Comparison of ENCODE assay signal across 12 cellular contexts in genomic region chr15:39747326-39747725, GRCh38. TPM values are rescaled to one million over a fixed set of nuclear protein-coding genes. Genes with fewer than 3 reads are reported as not detected.
DNase-seq lines count a peak whose midpoint lies in the region; ATAC-seq and TF ChIP-seq lines count a peak whose summit lies in the region.
"Had no signal": no experiment of that assay in that cellular context is flagged by ENCODE, and none has a peak within 500 bp of the region (broad histone marks: within the 10 kb centered on the region; RNA-seq: fewer than 3 reads in every experiment).

No MANE protein-coding gene starts in this region.

- H3K4me2 ChIP-seq in fibroblast of lung (ENCODE audit: extremely low read depth, insufficient read depth, low read length): no peak overlapping the region
- H3K4me2 ChIP-seq: BLaER1 had no signal

- H3K9me3 ChIP-seq in fibroblast of lung (ENCODE audit: control insufficient read depth, insufficient read depth, low read depth, low read length) (no peaks in the 10 kb centered on the region), aorta (ENCODE audit: control insufficient read depth, low read length) (no peaks in the 10 kb centered on the region)
- H3K9me3 ChIP-seq: adrenal gland, BLaER1 had no signal

- peak overlapping the region; percentile 74 for H3K27ac Mint-ChIP-seq in osteocyte (ENCODE audit: unreplicated experiment)
- no peak overlapping the region for H3K27ac Mint-ChIP-seq in activated T-cell treated with anti-CD3 and anti-CD28 coated beads, Interleukin-2, amount 50 U/mL, for 24 hours
- no peak overlapping the region for H3K27ac Mint-ChIP-seq in stimulated activated naive B cell treated with anti-CD40 and anti-IgM and Interleukin-4, amounts not matched to agents 10 μg/mL and 1 μg/mL and 100 μg/mL, for 72 hours

- intact Hi-C loops in aorta (cut with DNase I): no loop called here

- H3K27ac ChIP-seq in fibroblast of lung (ENCODE audit: insufficient read depth, low read length) (no peak overlapping the region), aorta (ENCODE audit: low read depth in 1 of 2, low read length in 2 of 2) (no peak overlapping the region), substantia nigra (ENCODE audit: low read depth, low read length, poor library complexity, severe bottlenecking) (no peak overlapping the region)
- H3K27ac ChIP-seq: adrenal gland, BLaER1 had no signal

- no peak overlapping the region for H3K4me3 Mint-ChIP-seq in osteocyte (ENCODE audit: unreplicated experiment)
- no peak overlapping the region for H3K4me3 Mint-ChIP-seq in activated T-cell treated with anti-CD3 and anti-CD28 coated beads, Interleukin-2, amount 50 U/mL, for 24 hours
- H3K4me3 Mint-ChIP-seq in stimulated activated naive B cell treated with anti-CD40 and anti-IgM and Interleukin-4, amounts not matched to agents 10 μg/mL and 1 μg/mL and 100 μg/mL, for 72 hours: no peak overlapping the region

- peaks cover 28% of the 10 kb centered on the region for H3K4me1 Mint-ChIP-seq in osteocyte (ENCODE audit: unreplicated experiment)
- H3K4me1 Mint-ChIP-seq in activated T-cell treated with anti-CD3 and anti-CD28 coated beads, Interleukin-2, amount 50 U/mL, for 24 hours (ENCODE audit: low read depth): no peaks in the 10 kb centered on the region
- H3K4me1 Mint-ChIP-seq in stimulated activated naive B cell treated with anti-CD40 and anti-IgM and Interleukin-4, amounts not matched to agents 10 μg/mL and 1 μg/mL and 100 μg/mL, for 72 hours: peaks cover 0 to 2% of the 10 kb centered on the region in 2 donors

- H3K27me3 Mint-ChIP-seq in osteocyte (ENCODE audit: unreplicated experiment): no peaks in the 10 kb centered on the region
- H3K27me3 Mint-ChIP-seq in activated T-cell treated with anti-CD3 and anti-CD28 coated beads, Interleukin-2, amount 50 U/mL, for 24 hours: peaks cover 14% of the 10 kb centered on the region
- H3K27me3 Mint-ChIP-seq in stimulated activated naive B cell treated with anti-CD40 and anti-IgM and Interleukin-4, amounts not matched to agents 10 μg/mL and 1 μg/mL and 100 μg/mL, for 72 hours: peaks cover 9 to 16% of the 10 kb centered on the region in 2 donors

- no peak for TF ChIP-seq CTCF in fibroblast of lung (conservative IDR thresholded peaks at IDR 0.05 in 1 of 2, IDR thresholded peaks at IDR 0.05 in 1 of 2; ENCODE audit: low read depth in 1 of 2, low read length in 2 of 2)
- TF ChIP-seq CTCF in osteocyte (IDR thresholded peaks at IDR 0.05): no peak

- in situ Hi-C loops in SK-MEL-5 (cut with HindIII; ENCODE audit: low pct_unique_long_range_greater_than_20kb, low sequenced_read_pairs): no loop called here

- H3K4me1 ChIP-seq in fibroblast of lung (ENCODE audit: control insufficient read depth, extremely low read depth, insufficient read depth, low read length) (no peaks in the 10 kb centered on the region), aorta (ENCODE audit: control insufficient read depth in 1 of 2, insufficient read depth in 2 of 2, low read length in 2 of 2) (no peaks in the 10 kb centered on the region)
- H3K4me1 ChIP-seq: BLaER1 had no signal

- peak; percentile 3 for DNase-seq in COLO829 (ENCODE audit: low spot score)
- peak; percentile 17 for DNase-seq in SK-MEL-5 (ENCODE audit: low read depth, low spot score)
- DNase-seq in fibroblast of lung (ENCODE audit: low read depth in 2 of 2): peak; percentile 69 to 84
- no peak for DNase-seq in osteocyte (ENCODE audit: extremely low spot score, unreplicated experiment)
- no peak for DNase-seq in aorta
- DNase-seq in activated T-cell treated with anti-CD3 and anti-CD28 coated beads, Interleukin-2, amount 50 U/mL, for 24 hours: no peak
- DNase-seq in stimulated activated naive B cell treated with anti-CD40 and anti-IgM and Interleukin-4, amounts not matched to agents 10 μg/mL and 1 μg/mL and 100 μg/mL, for 72 hours: no peak
- DNase-seq in substantia nigra (lab: John Stamatoyannopoulos, UW): no peak
- DNase-seq: adrenal gland; effector memory CD4-positive, alpha-beta T cell; NCI-H2171 treated with DMSO at 0.1 percent for 48 hours had no signal

- H3K4me3 ChIP-seq in fibroblast of lung (replicated peaks in 1 of 4; ENCODE audit: control extremely low read depth in 1 of 4, insufficient read depth in 1 of 4, low read depth in 3 of 4, low read length in 4 of 4) (no peak overlapping the region), aorta (ENCODE audit: low read length in 2 of 2) (no peak overlapping the region)
- H3K4me3 ChIP-seq: adrenal gland, BLaER1 had no signal

- no peaks in the 10 kb centered on the region for H3K79me2 ChIP-seq in fibroblast of lung (ENCODE audit: control insufficient read depth, insufficient read depth, low read length)

- H3K36me3 ChIP-seq in fibroblast of lung (ENCODE audit: control insufficient read depth, insufficient read depth, low read length) (no peaks in the 10 kb centered on the region), aorta (ENCODE audit: control insufficient read depth in 1 of 2, insufficient read depth in 2 of 2, low read length in 1 of 2) (no peaks in the 10 kb centered on the region)
- H3K36me3 ChIP-seq: adrenal gland, BLaER1 had no signal

- H2AFZ ChIP-seq in fibroblast of lung (ENCODE audit: low read length): no peak overlapping the region

- H3K27me3 ChIP-seq in fibroblast of lung (ENCODE audit: control insufficient read depth, insufficient read depth, low read length): no peaks in the 10 kb centered on the region
- no peaks in the 10 kb centered on the region for H3K27me3 ChIP-seq in aorta (ENCODE audit: control insufficient read depth in 1 of 2, insufficient read depth in 2 of 2, low read length in 1 of 2)
- H3K27me3 ChIP-seq: adrenal gland, BLaER1 had no signal

- no peaks in the 10 kb centered on the region for H4K20me1 ChIP-seq in fibroblast of lung (ENCODE audit: control insufficient read depth, extremely low read depth, insufficient read depth, low read length)
- H4K20me1 ChIP-seq: BLaER1 had no signal

- no peak for ATAC-seq in aorta (ENCODE audit: low FRiP score)
- ATAC-seq in stimulated activated naive B cell treated with anti-CD40 and anti-IgM and Interleukin-4, amounts not matched to agents 10 μg/mL and 1 μg/mL and 100 μg/mL, for 72 hours (replicated peaks): no peak

- H3K9me3 Mint-ChIP-seq in osteocyte (ENCODE audit: unreplicated experiment): peaks cover 4% of the 10 kb centered on the region
- no peaks in the 10 kb centered on the region for H3K9me3 Mint-ChIP-seq in activated T-cell treated with anti-CD3 and anti-CD28 coated beads, Interleukin-2, amount 50 U/mL, for 24 hours
- H3K9me3 Mint-ChIP-seq in stimulated activated naive B cell treated with anti-CD40 and anti-IgM and Interleukin-4, amounts not matched to agents 10 μg/mL and 1 μg/mL and 100 μg/mL, for 72 hours: peaks cover 0 to 3% of the 10 kb centered on the region in 2 donors

- no peak overlapping the region for H3K9ac ChIP-seq in fibroblast of lung (ENCODE audit: insufficient read depth, low read length)
- H3K9ac ChIP-seq: BLaER1 had no signal

- H3K36me3 Mint-ChIP-seq in osteocyte (ENCODE audit: unreplicated experiment): peaks cover 5% of the 10 kb centered on the region
- H3K36me3 Mint-ChIP-seq in activated T-cell treated with anti-CD3 and anti-CD28 coated beads, Interleukin-2, amount 50 U/mL, for 24 hours (ENCODE audit: low read depth): no peaks in the 10 kb centered on the region
- H3K36me3 Mint-ChIP-seq in stimulated activated naive B cell treated with anti-CD40 and anti-IgM and Interleukin-4, amounts not matched to agents 10 μg/mL and 1 μg/mL and 100 μg/mL, for 72 hours: no peaks in the 10 kb centered on the region

RNA-seq across cellular contexts. Expression of gene FSIP1, which starts 35.3 kb away (rescaled TPM):
- 0.27 and 0.42 TPM in 2 replicates for total RNA-seq in SK-MEL-5 (2014; rRNA removed; shearing (Covaris generic))
- polyA plus RNA-seq in SK-MEL-5 (2015; cell fraction: cytosol; rRNA removed): 0.04 and 0.06 TPM in 2 replicates
- polyA plus RNA-seq in SK-MEL-5 (2015; cell fraction: nucleus; rRNA removed): 0.20 TPM in 1 of 2 replicates, not detected in the other
- 3.9 and 5.1 TPM in 2 replicates for total RNA-seq in fibroblast of lung
- polyA plus RNA-seq in fibroblast of lung: 0.43 and 0.50 TPM in 2 replicates
- 0.91 and 1.5 TPM in 2 replicates for polyA plus RNA-seq in fibroblast of lung (2012)
- polyA minus RNA-seq in fibroblast of lung (ENCODE audit: low replicate concordance): not detected in 2 replicates
- 0.31 and 0.54 TPM in 2 replicates for total RNA-seq in osteocyte
- total RNA-seq in aorta: 1 to 10 TPM; 1.2 TPM
- 1 to 10 TPM in 1 of 2 donors, not detected in 1; 1.2 TPM for polyA plus RNA-seq in aorta

Comparison
In these comparisons a context has a peak if more than half of its experiments do, and no peak if none do; other contexts are left out.
1. DNase-seq: peak in COLO829 (single experiment), SK-MEL-5 (single experiment) and fibroblast of lung (2 of 2); none in osteocyte (single experiment), aorta (0 of 2), activated T-cell treated with anti-CD3 and anti-CD28 coated beads, Interleukin-2, amount 50 U/mL, for 24 hours (single experiment), stimulated activated naive B cell treated with anti-CD40 and anti-IgM and Interleukin-4, amounts not matched to agents 10 μg/mL and 1 μg/mL and 100 μg/mL, for 72 hours (single experiment) and substantia nigra (0 of 49).